ENCODE assay signal across 26 cellular contexts in genomic region chr16:66801320-66802105, GRCh38. TPM values are rescaled to one million over a fixed set of nuclear protein-coding genes. Genes with fewer than 3 reads are reported as not detected.
"Had no signal": no experiment of that assay in that cellular context is flagged by ENCODE, and none has a peak within 500 bp of the region (broad histone marks: within the 10 kb centered on the region; RNA-seq: fewer than 3 reads in every experiment).

TERB1 (minus strand) TSS chr16:66801584; CDS start chr16:66796798, 4,786 bp downstream.

- H3K9me3 ChIP-seq: gastroesophageal sphincter, heart right ventricle, right atrium auricular region, suprapubic skin had no signal

- H3K4me3 Mint-ChIP-seq: activated CD4-positive, alpha-beta memory T cell treated with anti-CD3 and anti-CD28 coated beads for 36 hours; activated CD8-positive, alpha-beta memory T cell treated with anti-CD3 and anti-CD28 coated beads, Interleukin-2, amount 10 ng/mL, durations not matched to agents 7 days and 5 days; activated naive CD4-positive, alpha-beta T cell treated with anti-CD3 and anti-CD28 coated beads for 36 hours; activated naive CD8-positive, alpha-beta T cell treated with anti-CD3 and anti-CD28 coated beads, Interleukin-2, amount 50 U/mL, for 24 hours; nephron progenitor cell; stimulated activated naive CD8-positive, alpha-beta T cell treated with anti-CD3 and anti-CD28 coated beads, Interleukin-15, Interleukin-2, amounts not matched to agents 100 ng/mL and 50 ng/mL, for 24 hours; type B pancreatic cell had no signal

- H3K27me3 ChIP-seq: dorsolateral prefrontal cortex, gastroesophageal sphincter, heart right ventricle, right atrium auricular region, suprapubic skin had no signal

- H3K4me1 Mint-ChIP-seq: activated CD8-positive, alpha-beta memory T cell treated with anti-CD3 and anti-CD28 coated beads, Interleukin-2, amount 10 ng/mL, durations not matched to agents 7 days and 5 days; activated naive CD8-positive, alpha-beta T cell treated with anti-CD3 and anti-CD28 coated beads, Interleukin-2, amount 50 U/mL, for 24 hours; nephron progenitor cell had no signal

- DNase-seq: activated CD4-positive, alpha-beta memory T cell treated with anti-CD3 and anti-CD28 coated beads for 36 hours; activated CD4-positive, alpha-beta T cell treated with anti-CD3 and anti-CD28 coated beads for 1 hour; activated CD8-positive, alpha-beta memory T cell treated with anti-CD3 and anti-CD28 coated beads, Interleukin-2, amount 10 ng/mL, durations not matched to agents 7 days and 5 days; activated naive CD4-positive, alpha-beta T cell treated with anti-CD3 and anti-CD28 coated beads for 36 hours; activated naive CD8-positive, alpha-beta T cell treated with anti-CD3 and anti-CD28 coated beads, Interleukin-2, amount 50 U/mL, for 24 hours; activated T-cell treated with anti-CD3 and anti-CD28 coated beads, Interleukin-2, amount 50 U/mL, for 1 hour; dorsolateral prefrontal cortex; erythroblast; heart right ventricle; left ventricle myocardium superior; mesendoderm; nephron progenitor cell; stimulated activated CD4-positive, alpha-beta T cell treated with anti-CD3 and anti-CD28 coated beads, Interleukin-4, amount 100 ng/mL, for 4 hours; stimulated activated CD8-positive, alpha-beta memory T cell treated with anti-CD3 and anti-CD28 coated beads, Interleukin-4, amount 100 ng/mL, for 48 hours; T-helper 1 cell had no signal

- H3K27me3 Mint-ChIP-seq: activated CD4-positive, alpha-beta memory T cell treated with anti-CD3 and anti-CD28 coated beads for 36 hours; activated CD8-positive, alpha-beta memory T cell treated with anti-CD3 and anti-CD28 coated beads, Interleukin-2, amount 10 ng/mL, durations not matched to agents 7 days and 5 days; activated naive CD8-positive, alpha-beta T cell treated with anti-CD3 and anti-CD28 coated beads, Interleukin-2, amount 50 U/mL, for 24 hours; progenitor cell of endocrine pancreas; stimulated activated naive CD8-positive, alpha-beta T cell treated with anti-CD3 and anti-CD28 coated beads, Interleukin-15, Interleukin-2, amounts not matched to agents 100 ng/mL and 50 ng/mL, for 24 hours; type B pancreatic cell had no signal

- ATAC-seq: activated CD8-positive, alpha-beta memory T cell treated with anti-CD3 and anti-CD28 coated beads, Interleukin-2, amount 10 ng/mL, durations not matched to agents 7 days and 5 days; activated naive CD8-positive, alpha-beta T cell treated with anti-CD3 and anti-CD28 coated beads, Interleukin-2, amount 50 U/mL, for 24 hours; gastroesophageal sphincter; left ventricle myocardium superior had no signal

- FAIRE-seq: astrocyte, keratinocyte had no signal

- H3K4me3 ChIP-seq: dorsolateral prefrontal cortex, gastroesophageal sphincter, heart right ventricle, right atrium auricular region, smooth muscle cell, suprapubic skin had no signal

- H3K4me1 ChIP-seq: gastroesophageal sphincter, heart right ventricle, right atrium auricular region, suprapubic skin had no signal

- H3K9me3 Mint-ChIP-seq: activated CD4-positive, alpha-beta memory T cell treated with anti-CD3 and anti-CD28 coated beads for 36 hours; activated naive CD4-positive, alpha-beta T cell treated with anti-CD3 and anti-CD28 coated beads for 36 hours; activated naive CD8-positive, alpha-beta T cell treated with anti-CD3 and anti-CD28 coated beads, Interleukin-2, amount 50 U/mL, for 24 hours; activated T-helper 2 cell treated with anti-CD3 and anti-CD28 coated beads, Interferon-gamma antibody, Interleukin-2, Interleukin-4, amounts not matched to agents 10 μg/mL and 5 μg/mL and 100 μg/mL, durations not matched to agents 14 hours and 24 hours and 36 hours; nephron progenitor cell; stimulated activated naive CD8-positive, alpha-beta T cell treated with anti-CD3 and anti-CD28 coated beads, Interleukin-15, Interleukin-2, amounts not matched to agents 100 ng/mL and 50 ng/mL, for 24 hours; type B pancreatic cell had no signal

- H3K27ac Mint-ChIP-seq: activated CD4-positive, alpha-beta memory T cell treated with anti-CD3 and anti-CD28 coated beads for 36 hours; activated CD8-positive, alpha-beta memory T cell treated with anti-CD3 and anti-CD28 coated beads, Interleukin-2, amount 10 ng/mL, durations not matched to agents 7 days and 5 days; activated naive CD4-positive, alpha-beta T cell treated with anti-CD3 and anti-CD28 coated beads for 36 hours; activated naive CD8-positive, alpha-beta T cell treated with anti-CD3 and anti-CD28 coated beads, Interleukin-2, amount 50 U/mL, for 24 hours; activated T-helper 2 cell treated with anti-CD3 and anti-CD28 coated beads, Interferon-gamma antibody, Interleukin-2, Interleukin-4, amounts not matched to agents 10 μg/mL and 5 μg/mL and 100 μg/mL, durations not matched to agents 14 hours and 24 hours and 36 hours; nephron progenitor cell; progenitor cell of endocrine pancreas; stimulated activated naive CD8-positive, alpha-beta T cell treated with anti-CD3 and anti-CD28 coated beads, Interleukin-15, Interleukin-2, amounts not matched to agents 100 ng/mL and 50 ng/mL, for 24 hours; type B pancreatic cell had no signal

- H3K4me2 ChIP-seq: smooth muscle cell had no signal

- H3K27ac ChIP-seq: dorsolateral prefrontal cortex, gastroesophageal sphincter, heart right ventricle, right atrium auricular region, suprapubic skin had no signal

RNA-seq across cellular contexts. Expression of gene TERB1, which starts in this region (rescaled TPM):
- total RNA-seq: activated CD4-positive, alpha-beta memory T cell treated with anti-CD3 and anti-CD28 coated beads for 36 hours; activated naive CD4-positive, alpha-beta T cell treated with anti-CD3 and anti-CD28 coated beads for 36 hours; left ventricle myocardium superior; omental fat pad; progenitor cell of endocrine pancreas; right atrium auricular region; smooth muscle cell; suprapubic skin had no signal
- polyA plus RNA-seq: heart right ventricle, smooth muscle cell had no signal
